29 cellular contexts compared by ENCODE assay signal in the genomic region with DNA sequence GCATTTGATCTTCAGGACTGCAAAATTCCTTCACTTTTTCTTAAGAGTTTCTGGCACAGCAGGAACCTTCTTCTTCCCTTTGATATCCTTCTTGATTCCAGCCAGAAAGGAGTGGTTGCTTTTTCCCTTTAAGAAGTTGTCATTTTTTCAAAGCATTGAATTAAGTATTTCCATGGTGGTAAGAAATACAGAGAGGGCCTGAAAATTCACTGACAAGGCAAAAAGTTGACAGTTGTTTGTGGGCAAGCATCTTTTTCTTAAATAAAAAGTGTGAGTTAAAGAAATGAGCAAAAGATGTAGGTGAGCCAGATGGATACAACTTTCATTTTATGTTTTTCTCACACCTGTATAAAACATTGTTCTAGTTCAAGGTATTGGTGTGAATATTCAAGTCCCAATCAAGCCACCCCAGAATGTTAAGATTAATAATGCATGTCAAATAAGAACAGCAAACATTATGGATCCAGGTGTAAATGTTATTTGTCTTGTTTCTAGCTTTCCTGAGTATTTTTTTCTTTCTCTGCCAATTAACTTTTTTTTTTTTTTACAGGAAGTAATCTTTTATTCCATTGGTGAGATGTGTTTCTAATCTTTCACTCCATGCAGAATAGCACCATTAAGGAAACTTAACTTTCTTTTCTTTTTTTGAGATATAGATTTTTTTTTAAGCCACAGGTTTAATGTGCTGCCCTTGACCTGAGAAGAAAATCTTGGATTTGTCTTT.
DNase-seq lines count a peak whose midpoint lies in the region; ATAC-seq, FAIRE-seq and TF ChIP-seq lines count a peak whose summit lies in the region.
"Had no signal": no experiment of that assay in that cellular context is flagged by ENCODE, and none has a peak within 500 bp of the region (broad histone marks: within the 10 kb centered on the region; RNA-seq: fewer than 3 reads in every experiment).

No MANE protein-coding gene starts in this region.

- H2BK15ac ChIP-seq in IMR-90 (ENCODE audit: low read depth, low read length): peak overlapping the region; percentile 37; the same call in 1 of the 3 replicates

- TF ChIP-seq CTCF in Calu3 (IDR thresholded peaks at IDR 0.05; ENCODE audit: unreplicated experiment) (no peak), IMR-90 (conservative IDR thresholded peaks at IDR 0.05; ENCODE audit: low read depth, low read length) (no peak), endothelial cell of umbilical vein (IDR thresholded peaks at IDR 0.05; ENCODE audit: extremely low read depth in 1 of 2, insufficient read depth in 1 of 2, low read depth in 1 of 2, low read length in 2 of 2) (no peak)

- H3K14ac ChIP-seq in IMR-90 (replicated peaks; ENCODE audit: low read depth, low read length): no peak overlapping the region

- no peak overlapping the region for H2AK9ac ChIP-seq in IMR-90 (replicated peaks; ENCODE audit: low read depth, low read length, poor library complexity)

- H4K20me1 ChIP-seq in IMR-90 (ENCODE audit: insufficient read depth, low read length) (no peaks in the 10 kb centered on the region), endothelial cell of umbilical vein (replicated peaks; ENCODE audit: control insufficient read depth, extremely low read depth, insufficient read depth, low read length) (no peaks in the 10 kb centered on the region)

- H3K9me3 ChIP-seq in IMR-90 (ENCODE audit: control insufficient read depth, insufficient read depth, low read length) (no peaks in the 10 kb centered on the region), endothelial cell of umbilical vein (replicated peaks; ENCODE audit: control insufficient read depth, insufficient read depth, low read length) (no peaks in the 10 kb centered on the region)
- H3K9me3 ChIP-seq: gastrocnemius medialis, lower lobe of right lung, mucosa of descending colon, spleen, tibial artery had no signal

- H2BK120ac ChIP-seq in IMR-90 (ENCODE audit: low read depth, low read length): no peak overlapping the region; the same call in 1 of the 2 replicates

- H3K23ac ChIP-seq in IMR-90 (ENCODE audit: low read depth, low read length): no peak overlapping the region

- BruUV-seq in Calu3 (replicated peaks; lab: Mats Ljungman, UMichigan) (no TSS peak), IMR-90 (replicated peaks; lab: Mats Ljungman, UMichigan) (no TSS peak), endothelial cell of umbilical vein (replicated peaks; lab: Mats Ljungman, UMichigan) (no TSS peak)

- no peaks in the 10 kb centered on the region for H3K79me1 ChIP-seq in IMR-90 (ENCODE audit: low read depth in 1 of 2, low read length in 2 of 2)

- H3K79me2 ChIP-seq in endothelial cell of umbilical vein (ENCODE audit: control insufficient read depth, insufficient read depth, low read length): no peaks in the 10 kb centered on the region

- peaks cover 28% of the 10 kb centered on the region for H3K4me1 Mint-ChIP-seq in Calu3 (ENCODE audit: low read depth, unreplicated experiment)
- H3K4me1 Mint-ChIP-seq: activated T-helper 17 cell treated with anti-CD3 and anti-CD28 coated beads, Interleukin-2, amount 50 U/mL, for 72 hours; B cell; CD4-positive, alpha-beta memory T cell had no signal

- ATAC-seq in IMR-90 (ENCODE audit: low read depth) (no peak), GM21786 (IDR thresholded peaks at IDR 0.05; ENCODE audit: unreplicated experiment) (no peak), HG03442 (IDR thresholded peaks at IDR 0.05; ENCODE audit: unreplicated experiment) (no peak)
- ATAC-seq: activated T-helper 17 cell treated with anti-CD3 and anti-CD28 coated beads, Interleukin-2, amount 50 U/mL, for 72 hours; gastrocnemius medialis had no signal

- H3K9me1 ChIP-seq in IMR-90 (ENCODE audit: insufficient read depth, low read length): no peaks in the 10 kb centered on the region
- no peaks in the 10 kb centered on the region for H3K9me1 ChIP-seq in endothelial cell of umbilical vein (replicated peaks; ENCODE audit: control insufficient read depth, extremely low read depth, insufficient read depth, low read length)

- H2BK5ac ChIP-seq in IMR-90 (ENCODE audit: low read depth, low read length, poor library complexity, severe bottlenecking): peak overlapping the region; percentile 14

- no peak for FAIRE-seq in endothelial cell of umbilical vein (lab: Jason Lieb, UNC)
- FAIRE-seq: HTR-8/SVneo had no signal

- no peaks in the 10 kb centered on the region for H3K9me3 Mint-ChIP-seq in Calu3 (ENCODE audit: low read depth, unreplicated experiment)
- H3K9me3 Mint-ChIP-seq: activated T-helper 17 cell treated with anti-CD3 and anti-CD28 coated beads, Interleukin-2, amount 50 U/mL, for 72 hours; nephron progenitor cell had no signal

- TF ChIP-seq RAD21 in IMR-90 (IDR thresholded peaks at IDR 0.05; ENCODE audit: low read length): no peak

- CTCF ChIA-PET in Calu3 (lab: Charles Lee) (interaction anchor here (0.6 kb wide), 1 partner anchor 498 kb away, joined by 4 read pairs; no protein-coding TSS in a partner anchor), IMR-90 (lab: Yijun Ruan, JAX) (no interaction called here), endothelial cell of umbilical vein (lab: Charles Lee) (no interaction called here)

- H4K91ac ChIP-seq in IMR-90 (ENCODE audit: insufficient read depth, low read depth, low read length): 0 out of 2 replicates have a peak overlapping the region, but pooled peaks have one; percentile 0

- no peak overlapping the region for H3K56ac ChIP-seq in IMR-90 (ENCODE audit: extremely low read depth, insufficient read depth, low read length)

- H3K4me1 ChIP-seq in IMR-90 (ENCODE audit: control insufficient read depth, insufficient read depth, low read length) (peaks cover 4% of the 10 kb centered on the region), endothelial cell of umbilical vein (ENCODE audit: control insufficient read depth, extremely low read depth, insufficient read depth, low read length) (peaks cover 14% of the 10 kb centered on the region), rectal smooth muscle tissue (ENCODE audit: control insufficient read depth, insufficient read depth, low read length) (peaks cover 7% of the 10 kb centered on the region)
- H3K4me1 ChIP-seq: gastrocnemius medialis, lower lobe of right lung, spleen, tibial artery had no signal

- H4K5ac ChIP-seq in IMR-90 (ENCODE audit: low read depth, low read length): peak overlapping the region; percentile 51; the same call in 1 of the 2 replicates

- H3K27ac Mint-ChIP-seq in Calu3 (ENCODE audit: unreplicated experiment): peak overlapping the region; percentile 78
- H3K27ac Mint-ChIP-seq: activated T-helper 17 cell treated with anti-CD3 and anti-CD28 coated beads, Interleukin-2, amount 50 U/mL, for 72 hours; B cell; CD4-positive, alpha-beta memory T cell; nephron progenitor cell had no signal

- DNase-seq in Calu3: no peak
- DNase-seq in IMR-90: no peak
- no peak for DNase-seq in endothelial cell of umbilical vein (ENCODE audit: low read depth, low spot score)
- DNase-seq in foreskin melanocyte: no peak
- no peak for DNase-seq in NCI-H2227 (lab: John Stamatoyannopoulos, UW; ENCODE audit: unreplicated experiment)
- DNase-seq: activated naive CD4-positive, alpha-beta T cell treated with anti-CD3 and anti-CD28 coated beads, Interleukin-2, amount 50 U/mL, for 16 hours; CD4-positive, alpha-beta memory T cell; cerebellar nuclear complex; dermis blood vessel endothelial cell; DMS 273 treated with DMSO at 0.1 percent for 48 hours; gastrocnemius medialis; KG1; lower lobe of right lung; mucosa of descending colon; NCI-H2029 treated with DMSO at 0.1 percent for 48 hours; NCI-H526; nephron progenitor cell; NK-92 treated with Interleukin-12 subunit alpha and Interleukin-12 subunit beta, amount 100 ng/mL, for 24 hours; SHP77; spleen; T-helper 2 cell; tibial artery had no signal

- TF ChIP-seq POLR2A in IMR-90 (IDR thresholded peaks at IDR 0.05; ENCODE audit: low read depth, low read length) (no peak), endothelial cell of umbilical vein (IDR thresholded peaks at IDR 0.05; ENCODE audit: low read depth, low read length) (no peak)

- H2AFZ ChIP-seq in IMR-90 (replicated peaks; ENCODE audit: low read length, poor library complexity) (no peak overlapping the region), endothelial cell of umbilical vein (ENCODE audit: low read depth, low read length) (no peak overlapping the region)

- H3K27ac ChIP-seq in IMR-90 (ENCODE audit: insufficient read depth, low read length): no peak overlapping the region
- H3K27ac ChIP-seq in endothelial cell of umbilical vein (ENCODE audit: insufficient read depth, low read depth, low read length): peak overlapping the region; percentile 55
- peak overlapping the region; percentile 7 for H3K27ac ChIP-seq in rectal smooth muscle tissue (ENCODE audit: low read depth, low read length)
- H3K27ac ChIP-seq: brain microvascular endothelial cell, gastrocnemius medialis, lower lobe of right lung, spleen, tibial artery had no signal

- H3K36me3 ChIP-seq in IMR-90 (ENCODE audit: control insufficient read depth, insufficient read depth, low read length): no peaks in the 10 kb centered on the region
- H3K36me3 ChIP-seq in endothelial cell of umbilical vein (ENCODE audit: control insufficient read depth in 2 of 2, extremely low read depth in 1 of 2, insufficient read depth in 2 of 2, low read length in 2 of 2): no peaks in the 10 kb centered on the region
- H3K36me3 ChIP-seq in rectal smooth muscle tissue (ENCODE audit: control insufficient read depth, insufficient read depth, low read length): no peaks in the 10 kb centered on the region
- H3K36me3 ChIP-seq: brain microvascular endothelial cell, gastrocnemius medialis, lower lobe of right lung, spleen, tibial artery had no signal

- H3K27me3 Mint-ChIP-seq in Calu3 (ENCODE audit: unreplicated experiment): no peaks in the 10 kb centered on the region
- H3K27me3 Mint-ChIP-seq: activated T-helper 17 cell treated with anti-CD3 and anti-CD28 coated beads, Interleukin-2, amount 50 U/mL, for 72 hours; B cell; CD4-positive, alpha-beta memory T cell had no signal

- H3K9ac ChIP-seq in IMR-90 (ENCODE audit: low read depth, low read length): no peak overlapping the region
- H3K9ac ChIP-seq in endothelial cell of umbilical vein (replicated peaks; ENCODE audit: extremely low read depth, insufficient read depth, low read length): no peak overlapping the region
- H3K9ac ChIP-seq in rectal smooth muscle tissue (ENCODE audit: low read length): no peak overlapping the region

- intact Hi-C loops in Calu3 (cut with micrococcal nuclease; ENCODE audit: unreplicated experiment) (no loop called here), IMR-90 (cut with micrococcal nuclease) (loop anchor here (5.0 kb wide), 1 partner anchor 552 kb away; no protein-coding TSS in a partner anchor), endothelial cell of umbilical vein (cut with micrococcal nuclease) (loop anchor here (5.0 kb wide), 2 partner anchors 108 to 493 kb away; no protein-coding TSS in a partner anchor)

- H3K4me3 ChIP-seq in IMR-90 (ENCODE audit: insufficient read depth, low read depth, low read length) (no peak overlapping the region), endothelial cell of umbilical vein (replicated peaks in 1 of 3; ENCODE audit: insufficient read depth in 1 of 3, low read depth in 1 of 3, low read length in 3 of 3) (no peak overlapping the region), rectal smooth muscle tissue (ENCODE audit: low read length) (no peak overlapping the region)
- H3K4me3 ChIP-seq: gastrocnemius medialis, lower lobe of right lung, mucosa of descending colon, spleen, tibial artery had no signal

- no peak overlapping the region; a peak in 1 of 4 replicates for H4K8ac ChIP-seq in IMR-90 (ENCODE audit: low read depth in 2 of 2, low read length in 2 of 2)

- peak overlapping the region; percentile 52; the same call in 1 of the 2 replicates for H3K18ac ChIP-seq in IMR-90 (ENCODE audit: low read depth, low read length)

- in situ Hi-C loops in IMR-90 (cut with MboI; ENCODE audit: low sequenced_read_pairs): no loop called here

- H2BK20ac ChIP-seq in IMR-90 (ENCODE audit: low read depth, low read length): 0 out of 2 replicates have a peak overlapping the region, but pooled peaks have one; percentile 12

- no peak overlapping the region for H2AK5ac ChIP-seq in IMR-90 (ENCODE audit: low read depth, low read length)

- dilution Hi-C loops in IMR-90 (cut with HindIII; ENCODE audit: low sequenced_read_pairs, unreplicated experiment) (no loop called here), endothelial cell of umbilical vein (cut with MboI; ENCODE audit: extremely low pct_ligation_motif_present, low sequenced_read_pairs) (no loop called here)

- H3K4ac ChIP-seq in IMR-90 (ENCODE audit: low read depth, low read length): no peak overlapping the region

- no peak overlapping the region for H3K4me2 ChIP-seq in IMR-90 (ENCODE audit: low read depth, low read length)
- H3K4me2 ChIP-seq in endothelial cell of umbilical vein (ENCODE audit: insufficient read depth, low read length): no peak overlapping the region

- no peak overlapping the region for H3K4me3 Mint-ChIP-seq in Calu3 (ENCODE audit: low read depth, unreplicated experiment)
- H3K4me3 Mint-ChIP-seq: activated T-helper 17 cell treated with anti-CD3 and anti-CD28 coated beads, Interleukin-2, amount 50 U/mL, for 72 hours; B cell; CD4-positive, alpha-beta memory T cell; nephron progenitor cell had no signal

- H3K36me3 Mint-ChIP-seq in Calu3 (ENCODE audit: insufficient read depth, unreplicated experiment): peaks cover 5% of the 10 kb centered on the region
- H3K36me3 Mint-ChIP-seq: CD4-positive, alpha-beta memory T cell had no signal

- POLR2A ChIA-PET in IMR-90 (lab: Charles Lee; ENCODE audit: unreplicated experiment) (no interaction called here), endothelial cell of umbilical vein (lab: Charles Lee) (no interaction called here)

- H3K27me3 ChIP-seq in IMR-90 (ENCODE audit: control insufficient read depth, insufficient read depth, low read length): no peaks in the 10 kb centered on the region
- H3K27me3 ChIP-seq in endothelial cell of umbilical vein (ENCODE audit: control insufficient read depth in 2 of 2, insufficient read depth in 2 of 2, low read length in 2 of 2): no peaks in the 10 kb centered on the region
- H3K27me3 ChIP-seq in rectal smooth muscle tissue (ENCODE audit: control insufficient read depth, insufficient read depth, low read length): no peaks in the 10 kb centered on the region
- H3K27me3 ChIP-seq: brain microvascular endothelial cell, gastrocnemius medialis, spleen, tibial artery had no signal
